In genomic region chr12:108333898-108334699, GRCh38 we compare ENCODE assay signal across 8 cellular contexts. TPM values are rescaled to one million over a fixed set of nuclear protein-coding genes. Genes with fewer than 3 reads are reported as not detected.
A peak's percentile ranks its signal among the peaks of the same experiment; 100 is the strongest.
DNase-seq lines count a peak whose midpoint lies in the region; ATAC-seq, FAIRE-seq and TF ChIP-seq lines count a peak whose summit lies in the region.

No MANE protein-coding gene starts in this region.

- TF ChIP-seq CTCF in K562 (IDR thresholded peaks at IDR 0.05 in 2 of 3, conservative IDR thresholded peaks at IDR 0.05 in 1 of 3; ENCODE audit: insufficient read depth in 2 of 3, low read depth in 1 of 3, low read length in 3 of 3) (no peak), parathyroid adenoma (IDR thresholded peaks at IDR 0.05) (no peak), tibial nerve (IDR thresholded peaks at IDR 0.05) (no peak)

- H3K36me3 Mint-ChIP-seq in naive thymus-derived CD8-positive, alpha-beta T cell, result peaks cover 0 to 6% (median 0%) of the 10 kb centered on the region in 3 donors

- peak; percentile 52 for FAIRE-seq in K562 (lab: Jason Lieb, UNC)

- peak overlapping the region in 1 of 10 donors; percentile 28 for H3K27ac Mint-ChIP-seq in naive thymus-derived CD8-positive, alpha-beta T cell

- H3K79me2 ChIP-seq in K562 (ENCODE audit: control insufficient read depth, insufficient read depth, low read length) (no peaks in the 10 kb centered on the region), parathyroid adenoma (no peaks in the 10 kb centered on the region)

- no peaks in the 10 kb centered on the region for H3K27me3 ChIP-seq in K562 (ENCODE audit: control insufficient read depth in 2 of 2, insufficient read depth in 2 of 2, low read length in 2 of 2)
- H3K27me3 ChIP-seq in parathyroid adenoma (ENCODE audit: control insufficient read depth, insufficient read depth, low read length), result no peaks in the 10 kb centered on the region
- H3K27me3 ChIP-seq in tibial nerve, result no peaks in the 10 kb centered on the region

- TF ChIP-seq POLR2A in GM18505 (IDR thresholded peaks at IDR 0.05; ENCODE audit: borderline replicate concordance, extremely low read depth, insufficient read depth, insufficient read length) (peak; percentile 36), K562 (conservative IDR thresholded peaks at IDR 0.05) (no peak), tibial nerve (IDR thresholded peaks at IDR 0.05) (no peak)

- TF ChIP-seq EP300 in K562 (IDR thresholded peaks at IDR 0.05; ENCODE audit: low read length) (no peak), tibial nerve (IDR thresholded peaks at IDR 0.05) (no peak)

- no peak overlapping the region; the same call in 2 of the 3 replicates for H3K27ac ChIP-seq in K562 (ENCODE audit: extremely low read depth, low read depth, low read length)
- H3K27ac ChIP-seq in parathyroid adenoma, result peak overlapping the region; percentile 42
- H3K27ac ChIP-seq in tibial nerve, result peak overlapping the region in 1 of 4 donors; percentile 8

- CTCF ChIA-PET in K562 (lab: Yijun Ruan, JAX; ENCODE audit: low intra/inter-chr PET ratio), result no interaction called here

- H3K4me1 ChIP-seq in K562 (replicated peaks in 1 of 2; ENCODE audit: control insufficient read depth in 2 of 2, insufficient read depth in 2 of 2, low read length in 2 of 2) (peaks cover 16 to 38% of the 10 kb centered on the region in 2 experiments; a peak in 4 of 5 replicates), parathyroid adenoma (peaks cover 12% of the 10 kb centered on the region), tibial nerve (peaks cover 0 to 34% (median 2%) of the 10 kb centered on the region in 4 donors)

- DNase-seq in K562 (ENCODE audit: extremely low read depth in 1 of 4, low spot score in 3 of 4) (no peak), tibial nerve (ENCODE audit: low spot score in 2 of 2) (no peak)
- DNase-seq in naive thymus-derived CD8-positive, alpha-beta T cell, result no peak
- DNase-seq in stimulated activated naive CD4-positive, alpha-beta T cell treated with Interleukin-2 at 50 U/mL for 16 hours (lab: John Stamatoyannopoulos, UW), result no peak
- no peak for DNase-seq in activated naive CD4-positive, alpha-beta T cell treated with Interleukin-2 at 50 U/mL for 16 hours

- TF ChIP-seq RAD21 in K562 (CRISPR knock-in tag; conservative IDR thresholded peaks at IDR 0.05 in 1 of 2, IDR thresholded peaks at IDR 0.05 in 1 of 2), result no peak

- H3K4me3 ChIP-seq in K562, result no peak overlapping the region
- H3K4me3 ChIP-seq in parathyroid adenoma (ENCODE audit: low read depth, low read length), result no peak overlapping the region
- H3K4me3 ChIP-seq in tibial nerve, result no peak overlapping the region

- H2AFZ ChIP-seq in K562 (ENCODE audit: low read depth, low read length) (peak overlapping the region; percentile 76; the same call in 1 of the 2 replicates), parathyroid adenoma (peak overlapping the region; percentile 73)

- H3K9ac ChIP-seq in K562 (ENCODE audit: insufficient read depth in 1 of 2, low read depth in 2 of 2, low read length in 2 of 2), result no peak overlapping the region
- H3K9ac ChIP-seq in parathyroid adenoma, result no peak overlapping the region

- H3K9me3 Mint-ChIP-seq in naive thymus-derived CD8-positive, alpha-beta T cell, result no peaks in the 10 kb centered on the region

- in situ Hi-C loops in K562 (cut with MboI), result no loop called here

- H3K27me3 Mint-ChIP-seq in naive thymus-derived CD8-positive, alpha-beta T cell, result peaks cover 4 to 23% (median 9%) of the 10 kb centered on the region in 5 donors

- no TSS peak for BruUV-seq in K562 (replicated peaks; lab: Mats Ljungman, UMichigan)

- H3K9me1 ChIP-seq in K562 (ENCODE audit: control insufficient read depth, insufficient read depth, low read length), result no peaks in the 10 kb centered on the region

- WGBS in K562 (ENCODE audit: insufficient coverage, low coverage, missing lambda C conversion rate), result 58% methylated on average over 10 of the region's 10 CpGs
- 71 to 72% methylated on average over 10 of the region's 10 CpGs for WGBS in tibial nerve, 2 donors

- H3K36me3 ChIP-seq in K562 (ENCODE audit: control insufficient read depth, insufficient read depth, low read length), result no peaks in the 10 kb centered on the region
- H3K36me3 ChIP-seq in parathyroid adenoma (ENCODE audit: control insufficient read depth, insufficient read depth, low read length), result no peaks in the 10 kb centered on the region
- H3K36me3 ChIP-seq in tibial nerve, result no peaks in the 10 kb centered on the region

- POLR2A ChIA-PET in K562 (lab: Yijun Ruan, JAX), result no interaction called here
- POLR2A ChIA-PET in naive thymus-derived CD8-positive, alpha-beta T cell (lab: Charles Lee), result no interaction called here

- no peaks in the 10 kb centered on the region for H4K20me1 ChIP-seq in K562 (replicated peaks; ENCODE audit: control insufficient read depth, insufficient read depth, low read length)

- H3K9me3 ChIP-seq in K562 (replicated peaks; ENCODE audit: control insufficient read depth, insufficient read depth, low read depth, low read length) (no peaks in the 10 kb centered on the region), parathyroid adenoma (ENCODE audit: control insufficient read depth, low read length) (no peaks in the 10 kb centered on the region), tibial nerve (peaks cover 0 to 4% (median 0%) of the 10 kb centered on the region in 4 donors)

- H3K4me3 Mint-ChIP-seq in naive thymus-derived CD8-positive, alpha-beta T cell, result peak overlapping the region in 2 of 10 donors; percentile 1 to 36

- no peak overlapping the region for H3K4me2 ChIP-seq in K562 (ENCODE audit: insufficient read depth, low read length)
- no peak overlapping the region for H3K4me2 ChIP-seq in parathyroid adenoma (ENCODE audit: low read length)

- ATAC-seq in GM18505 (IDR thresholded peaks at IDR 0.05; ENCODE audit: unreplicated experiment) (no peak), HG02678 (IDR thresholded peaks at IDR 0.05; ENCODE audit: unreplicated experiment) (peak; percentile 60), K562 (no peak)
- no peak for ATAC-seq in naive thymus-derived CD8-positive, alpha-beta T cell

- intact Hi-C loops in K562 (cut with micrococcal nuclease), result loop anchor here (10.0 kb wide), 1 partner anchor 121 kb away; no protein-coding TSS in a partner anchor

- peaks cover 0 to 65% (median 8%) of the 10 kb centered on the region in 4 donors for H3K4me1 Mint-ChIP-seq in naive thymus-derived CD8-positive, alpha-beta T cell

TF ChIP-seq in K562, 482 proteins besides CTCF, POLR2A, EP300 and RAD21 (continues in another document):
- TF ChIP-seq CHCHD3 (CRISPR knock-in tag; IDR thresholded peaks at IDR 0.05), result no peak
- no peak for TF ChIP-seq FOXM1 (IDR thresholded peaks at IDR 0.05; ENCODE audit: low read depth)
- no peak for TF ChIP-seq FOXM1 (CRISPR knock-in tag; IDR thresholded peaks at IDR 0.05; ENCODE audit: low read depth)
- 0 out of 2 replicates have a peak, but pooled peaks have one; percentile 12 for TF ChIP-seq CBFA2T3 (IDR thresholded peaks at IDR 0.05)
- TF ChIP-seq RBM25 (IDR thresholded peaks at IDR 0.05; ENCODE audit: low read depth, low read length, severe bottlenecking), result peak; percentile 53
- no peak for TF ChIP-seq NR1H2 (CRISPR knock-in tag; IDR thresholded peaks at IDR 0.05)
- no peak for TF ChIP-seq POLR3G (IDR thresholded peaks at IDR 0.05; ENCODE audit: extremely low read depth, insufficient read length, insufficient replicate concordance)
- no peak for TF ChIP-seq MTA2 (IDR thresholded peaks at IDR 0.05; ENCODE audit: low read depth)
- TF ChIP-seq DEAF1 (CRISPR knock-in tag; IDR thresholded peaks at IDR 0.05), result no peak

RNA-seq across cellular contexts. Expression of gene CMKLR1, which starts 5.0 kb away (rescaled TPM):
- total RNA-seq in K562 (2011; cell fraction: chromatin; rRNA removed; ENCODE audit: low replicate concordance), result 3.0 and 7.0 TPM in 2 replicates
- 3.2 and 3.4 TPM in 2 replicates for total RNA-seq in K562 (2011; cell fraction: nucleolus; rRNA removed)
- total RNA-seq in K562 (2011; cell fraction: nucleoplasm; rRNA removed), result 3.7 and 4.0 TPM in 2 replicates
- total RNA-seq in K562 (2014; rRNA removed) (0.16 and 0.32 TPM in 2 replicates), K562 (2014; rRNA removed; fragmentation: Illumina TruSeq; extraction: Trizol) (0.11 and 0.29 TPM in 2 replicates), K562 (2015; rRNA removed; fragmentation: Illumina TruSeq; extraction: Trizol) (0.15 and 0.33 TPM in 2 replicates), K562 (2021) (0.20 and 0.29 TPM in 2 replicates), tibial nerve (10 to 100 TPM in 3 of 4 donors, 1 to 10 TPM in 1; 7.1 to 23.2 (median 18.8) TPM)
- polyA plus RNA-seq in K562 (2011; rRNA removed) (0.30 and 1.4 TPM in 2 replicates), K562 (2014; fragmentation: Illumina TruSeq; extraction: Trizol) (0.33 and 0.67 TPM in 2 replicates), K562 (2014; fragmentation: Nextera tagmentation; extraction: Ambion mirVana) (under 1 TPM; 0.11 to 0.13 TPM), K562 (2014; rRNA removed) (0.12 and 0.36 TPM in 2 replicates)
- polyA plus RNA-seq in K562 (2011; cell fraction: cytosol; rRNA removed), result 0.28 and 1.0 TPM in 2 replicates
- 0.41 and 1.3 TPM in 2 replicates for polyA plus RNA-seq in K562 (2011; cell fraction: nucleus; rRNA removed)
- polyA plus RNA-seq in K562 (2012), result 0.11 and 0.25 TPM in 2 replicates
- 0.42 and 2.6 TPM in 2 replicates for polyA minus RNA-seq in K562 (2011; rRNA and poly(A)+ RNA removed)
- polyA minus RNA-seq in K562 (2011; cell fraction: cytosol; rRNA and poly(A)+ RNA removed), result 1.2 TPM in 1 of 2 replicates, not detected in the other
- polyA minus RNA-seq in K562 (2011; cell fraction: nucleus; rRNA and poly(A)+ RNA removed), result 0.22 and 1.1 TPM in 2 replicates
- total RNA-seq in naive thymus-derived CD8-positive, alpha-beta T cell, result under 1 TPM; 0.27 to 0.83 TPM
- 1 to 10 TPM in 1 of 3 donors, not detected in 2; 3.0 TPM for polyA plus RNA-seq in naive thymus-derived CD8-positive, alpha-beta T cell
